8 cellular contexts compared by ENCODE assay signal in the genomic region with DNA sequence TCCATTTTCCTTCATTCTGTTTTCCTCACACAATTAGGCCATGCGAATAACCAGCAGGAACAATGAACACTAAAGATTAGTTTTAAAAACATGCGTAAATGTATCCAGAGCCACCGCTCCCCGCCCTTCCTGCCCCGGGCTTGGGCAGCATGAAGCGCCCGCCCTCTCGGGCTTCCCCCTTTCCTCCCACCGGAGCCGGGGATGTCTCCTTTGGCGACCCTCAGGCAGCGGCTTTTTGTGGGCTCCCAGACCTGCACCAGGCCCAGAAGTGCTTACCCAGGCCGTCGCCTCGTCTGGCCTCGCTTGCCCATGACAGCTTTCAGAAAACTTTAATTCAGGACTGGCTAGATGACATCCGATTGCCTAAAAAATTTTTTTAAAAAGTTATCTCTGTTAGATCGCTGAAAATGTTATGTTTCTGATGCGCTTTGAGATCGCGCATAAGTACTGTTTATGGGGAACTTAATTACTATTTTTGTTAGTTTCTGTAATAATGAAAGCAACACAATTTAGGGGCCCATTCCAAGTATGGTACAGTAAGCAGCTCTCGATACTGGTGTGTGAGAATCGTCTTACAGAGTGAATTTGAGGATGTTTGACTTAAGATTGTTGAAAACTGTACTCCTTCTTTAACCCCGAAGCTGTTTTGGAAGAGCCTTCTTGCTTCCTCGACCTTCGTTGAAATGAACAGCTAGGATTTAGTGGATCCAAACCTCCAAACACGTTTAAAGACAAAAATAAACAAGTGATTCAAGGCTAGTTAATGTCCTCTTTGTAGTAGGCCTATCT. TPM values are rescaled to one million over a fixed set of nuclear protein-coding genes. Genes with fewer than 3 reads are reported as not detected.
DNase-seq lines count a peak whose midpoint lies in the region; ATAC-seq, FAIRE-seq and TF ChIP-seq lines count a peak whose summit lies in the region.

No MANE protein-coding gene starts in this region.

- peak overlapping the region; percentile 79 to 87 (median 82) for H3K4me3 Mint-ChIP-seq in CD4-positive, alpha-beta memory T cell
- peak overlapping the region; percentile 77 for H3K4me3 Mint-ChIP-seq in stimulated activated effector memory CD8-positive, alpha-beta T cell treated with anti-CD3 and anti-CD28 coated beads, Interleukin-12 subunit alpha, Interleukin-12 subunit beta, amount 100 ng/mL, for 72 hours

- intact Hi-C loops in CD4-positive, alpha-beta memory T cell (cut with micrococcal nuclease) = no loop called here

- H3K4me1 ChIP-seq in CD4-positive, alpha-beta memory T cell (ENCODE audit: insufficient read depth, low read length) = peaks cover 10% of the 10 kb centered on the region

- H3K4me1 Mint-ChIP-seq in CD4-positive, alpha-beta memory T cell = peaks cover 5 to 16% (median 11%) of the 10 kb centered on the region in 4 donors
- H3K4me1 Mint-ChIP-seq in stimulated activated effector memory CD8-positive, alpha-beta T cell treated with anti-CD3 and anti-CD28 coated beads, Interleukin-12 subunit alpha, Interleukin-12 subunit beta, amount 100 ng/mL, for 72 hours = peaks cover 21% of the 10 kb centered on the region

- peak; percentile 25 for ATAC-seq in GM19043 (IDR thresholded peaks at IDR 0.05; ENCODE audit: low read depth, unreplicated experiment)
- ATAC-seq in HG03196 (IDR thresholded peaks at IDR 0.05; ENCODE audit: unreplicated experiment) = peak; percentile 38
- peak; percentile 57 for ATAC-seq in stimulated activated effector memory CD8-positive, alpha-beta T cell treated with anti-CD3 and anti-CD28 coated beads, Interleukin-12 subunit alpha, Interleukin-12 subunit beta, amount 100 ng/mL, for 72 hours

- H3K27me3 ChIP-seq in CD4-positive, alpha-beta memory T cell (ENCODE audit: insufficient read depth, low read length) = no peaks in the 10 kb centered on the region
- H3K27me3 ChIP-seq in bronchial epithelial cell (ENCODE audit: control insufficient read depth, insufficient read depth, low read length) = no peaks in the 10 kb centered on the region

- peak overlapping the region in 4 of 7 donors; percentile 10 to 78 (median 64) for H3K27ac Mint-ChIP-seq in CD4-positive, alpha-beta memory T cell
- peak overlapping the region; percentile 91 for H3K27ac Mint-ChIP-seq in stimulated activated effector memory CD8-positive, alpha-beta T cell treated with anti-CD3 and anti-CD28 coated beads, Interleukin-12 subunit alpha, Interleukin-12 subunit beta, amount 100 ng/mL, for 72 hours

- FAIRE-seq in bronchial epithelial cell (lab: Jason Lieb, UNC) = no peak

- CTCF ChIA-PET in CD4-positive, alpha-beta memory T cell (lab: Charles Lee; ENCODE audit: partially characterized antibody) = interaction anchor here (0.7 to 1.1 kb wide), 3 partner anchors 9 to 480 kb away, joined by 3 to 4 read pairs (median 3); no protein-coding TSS in a partner anchor

- H3K9me3 ChIP-seq in CD4-positive, alpha-beta memory T cell (ENCODE audit: control insufficient read depth in 1 of 2, low read length in 2 of 2) = no peaks in the 10 kb centered on the region

- POLR2A ChIA-PET in CD4-positive, alpha-beta memory T cell (lab: Charles Lee; ENCODE audit: partially characterized antibody) = interaction anchor here (0.6 to 0.7 kb wide), 2 partner anchors 299 to 472 kb away, joined by 3 to 4 read pairs; no protein-coding TSS in a partner anchor

- peaks cover 8 to 16% of the 10 kb centered on the region in 2 donors for H3K27me3 Mint-ChIP-seq in CD4-positive, alpha-beta memory T cell

- no peak overlapping the region for H3K27ac ChIP-seq in CD4-positive, alpha-beta memory T cell (ENCODE audit: low read depth, low read length)

- TF ChIP-seq CTCF in bronchial epithelial cell (IDR thresholded peaks at IDR 0.05; ENCODE audit: insufficient read depth, low read length, severe bottlenecking) = no peak

- H3K9me3 Mint-ChIP-seq in CD4-positive, alpha-beta memory T cell = no peaks in the 10 kb centered on the region
- H3K9me3 Mint-ChIP-seq in stimulated activated effector memory CD8-positive, alpha-beta T cell treated with anti-CD3 and anti-CD28 coated beads, Interleukin-12 subunit alpha, Interleukin-12 subunit beta, amount 100 ng/mL, for 72 hours = no peaks in the 10 kb centered on the region

- peak overlapping the region in 1 of 2 donors; percentile 46 for H3K4me3 ChIP-seq in CD4-positive, alpha-beta memory T cell (ENCODE audit: low read length in 2 of 2)
- peak overlapping the region; percentile 84 for H3K4me3 ChIP-seq in bronchial epithelial cell (ENCODE audit: low read depth, low read length)

- DNase-seq in CD4-positive, alpha-beta memory T cell = peak; percentile 6 to 32 (median 11)
- DNase-seq in RPMI7951 (ENCODE audit: low read depth) = peak; percentile 52
- peak; percentile 56 for DNase-seq in bronchial epithelial cell (ENCODE audit: low read depth)
- DNase-seq in kidney tubule cell (ENCODE audit: low spot score) = peak; percentile 54
- peak in 1 of 2 donors; percentile 21 for DNase-seq in stimulated activated effector memory CD8-positive, alpha-beta T cell treated with anti-CD3 and anti-CD28 coated beads, Interleukin-12 subunit alpha, Interleukin-12 subunit beta, amount 100 ng/mL, for 72 hours (ENCODE audit: low spot score in 2 of 2)
- DNase-seq in activated CD4-positive, alpha-beta T cell treated with anti-CD3 and anti-CD28 coated beads for 4 hours = no peak

- no peaks in the 10 kb centered on the region for H3K36me3 Mint-ChIP-seq in CD4-positive, alpha-beta memory T cell
- no peaks in the 10 kb centered on the region for H3K36me3 Mint-ChIP-seq in stimulated activated effector memory CD8-positive, alpha-beta T cell treated with anti-CD3 and anti-CD28 coated beads, Interleukin-12 subunit alpha, Interleukin-12 subunit beta, amount 100 ng/mL, for 72 hours

- H3K36me3 ChIP-seq in CD4-positive, alpha-beta memory T cell (ENCODE audit: insufficient read depth, low read length) = no peaks in the 10 kb centered on the region
- no peaks in the 10 kb centered on the region for H3K36me3 ChIP-seq in bronchial epithelial cell (ENCODE audit: control insufficient read depth, insufficient read depth, low read length)

RNA-seq across cellular contexts. Expression of a gene that starts 1.1 kb away (rescaled TPM):
- total RNA-seq in CD4-positive, alpha-beta memory T cell = under 1 TPM; 0.78 to 0.87 TPM
- polyA plus RNA-seq in CD4-positive, alpha-beta memory T cell = 1 to 10 TPM in 1 of 2 donors, under 1 TPM in 1; 0.67 to 2.5 TPM
- 37.8 and 46.0 TPM in 2 replicates for total RNA-seq in RPMI7951 (2014; rRNA removed; shearing (Covaris generic))
- total RNA-seq in bronchial epithelial cell = 43.2 and 50.2 TPM in 2 replicates

Comparison
In these comparisons a context has a peak if more than half of its experiments do, and no peak if none do; other contexts are left out.
1. DNase-seq: peak in CD4-positive, alpha-beta memory T cell (5 of 5), RPMI7951 (single experiment), bronchial epithelial cell (single experiment) and kidney tubule cell (single experiment); none in activated CD4-positive, alpha-beta T cell treated with anti-CD3 and anti-CD28 coated beads for 4 hours (0 of 2).
2. RNA of a gene that starts 1.1 kb away (total RNA-seq): 37.8 to 46.0 TPM in RPMI7951 and 43.2 to 50.2 TPM in bronchial epithelial cell; 0.78 to 0.87 TPM in CD4-positive, alpha-beta memory T cell; every median in the first group is over 10 times any median in the second.
3. Peak in every context shown above with its lines, with median percentiles within 50 percentile points of each other: ATAC-seq.